9 cellular contexts compared by ENCODE assay signal in genomic region chr2:237154050-237154638, GRCh38.
DNase-seq lines count a peak whose midpoint lies in the region; ATAC-seq and TF ChIP-seq lines count a peak whose summit lies in the region.
"Had no signal": no experiment of that assay in that cellular context is flagged by ENCODE, and none has a peak within 500 bp of the region (broad histone marks: within the 10 kb centered on the region; RNA-seq: fewer than 3 reads in every experiment).

No MANE protein-coding gene starts in this region.

- intact Hi-C loops in HCT116 (cut with micrococcal nuclease), result loop anchor here (1.0 to 2.0 kb wide), 3 partner anchors 267 to 418 kb away; no protein-coding TSS in a partner anchor

- H3K9me3 ChIP-seq in HCT116 (ENCODE audit: control insufficient read depth in 1 of 2, insufficient read depth in 1 of 2, low read depth in 1 of 2, low read length in 2 of 2), result no peaks in the 10 kb centered on the region

- TF ChIP-seq CTCF in HCT116 (IDR thresholded peaks at IDR 0.05 in 2 of 3, conservative IDR thresholded peaks at IDR 0.05 in 1 of 3; ENCODE audit: borderline replicate concordance in 1 of 3, insufficient read depth in 1 of 3, low read depth in 2 of 3, low read length in 2 of 3), result peak; percentile 80 to 91 (median 88)

- H2AFZ ChIP-seq in HCT116 (ENCODE audit: low read depth, low read length, poor library complexity, severe bottlenecking), result no peak overlapping the region

- no peaks in the 10 kb centered on the region for H3K27me3 ChIP-seq in HCT116 (ENCODE audit: insufficient read depth, low read length)

- H3K9ac ChIP-seq in HCT116 (ENCODE audit: low read length), result no peak overlapping the region

- H4K20me1 ChIP-seq in HCT116 (ENCODE audit: insufficient read depth), result no peaks in the 10 kb centered on the region

- no TSS peak for BruUV-seq in HCT116 (replicated peaks; lab: Mats Ljungman, UMichigan)

- H3K79me2 ChIP-seq in HCT116 (ENCODE audit: insufficient read depth, low read length), result no peaks in the 10 kb centered on the region

- no peak overlapping the region for H3K27ac ChIP-seq in HCT116 (ENCODE audit: low read depth, low read length)
- H3K27ac ChIP-seq in substantia nigra (ENCODE audit: low read depth, low read length, poor library complexity, severe bottlenecking), result no peak overlapping the region

- H3K4me1 ChIP-seq in HCT116 (ENCODE audit: control insufficient read depth in 1 of 2, insufficient read depth in 2 of 2, low read length in 2 of 2), result no peaks in the 10 kb centered on the region

- DNase-seq in COLO829 (ENCODE audit: low spot score), result peak; percentile 44
- DNase-seq in HCT116 (ENCODE audit: low read depth, low spot score), result peak; percentile 52
- DNase-seq in RKO (ENCODE audit: low spot score), result peak; percentile 58
- DNase-seq in activated naive CD4-positive, alpha-beta T cell treated with anti-CD3 and anti-CD28 coated beads, Interleukin-2, amount 50 U/mL, for 16 hours, result peak; percentile 55
- peak; percentile 70 for DNase-seq in iPS-NIHi11 (ENCODE audit: low spot score)
- peak; percentile 28 for DNase-seq in stimulated activated CD8-positive, alpha-beta memory T cell treated with anti-CD3 and anti-CD28 coated beads, Interleukin-12 subunit alpha, Interleukin-12 subunit beta, amount 100 ng/mL, for 1 hour (ENCODE audit: low read depth)
- DNase-seq in substantia nigra (lab: John Stamatoyannopoulos, UW), result no peak
- DNase-seq: activated B cell treated with CpG ODN at 0.5 μM for 24 hours had no signal

- TF ChIP-seq RAD21 in HCT116 (IDR thresholded peaks at IDR 0.05; ENCODE audit: low read depth), result peak; percentile 98

- no peaks in the 10 kb centered on the region for H3K9me2 ChIP-seq in HCT116 (ENCODE audit: insufficient read depth)

- RAD21 ChIA-PET in HCT116 (lab: Charles Lee; ENCODE audit: low non-redundant PET in 1 of 2, low total read pairs in 2 of 2, uncharacterized antibody in 2 of 2, unreplicated experiment in 2 of 2), result interaction anchor here (1.0 to 1.2 kb wide), 3 partner anchors 11 to 418 kb away, joined by 3 read pairs; no protein-coding TSS in a partner anchor

- no peak overlapping the region for H3K4me2 ChIP-seq in HCT116 (ENCODE audit: low read length)

- CTCF ChIA-PET in HCT116 (lab: Charles Lee), result interaction anchor here (0.9 to 1.7 kb wide), 6 partner anchors 11 to 418 kb away, joined by 3 to 20 read pairs (median 6); no protein-coding TSS in a partner anchor

- H3K36me3 ChIP-seq in HCT116 (ENCODE audit: control insufficient read depth in 1 of 2, insufficient read depth in 2 of 2, low read length in 2 of 2), result no peaks in the 10 kb centered on the region

- TF ChIP-seq POLR2A in HCT116 (IDR thresholded peaks at IDR 0.05; ENCODE audit: borderline replicate concordance, extremely low read depth, insufficient read depth, insufficient read length), result no peak

- no peak overlapping the region for H3K4me3 ChIP-seq in HCT116 (replicated peaks in 1 of 2; ENCODE audit: low read depth in 1 of 2, low read length in 2 of 2)

- POLR2A ChIA-PET in HCT116 (lab: Charles Lee), result no interaction called here

- ATAC-seq in HCT116 (peak; percentile 91), GM19455 (IDR thresholded peaks at IDR 0.05; ENCODE audit: unreplicated experiment) (no peak)

TF ChIP-seq in HCT116, 20 proteins besides CTCF, POLR2A, EP300 and RAD21:
- TF ChIP-seq POLR2AphosphoS5 (IDR thresholded peaks at IDR 0.05; ENCODE audit: low read depth, low read length), result no peak
- 0 out of 2 replicates have a peak, but pooled peaks have one; percentile 59 for TF ChIP-seq CBX3 (IDR thresholded peaks at IDR 0.05; ENCODE audit: low read depth)

Comparison
In these comparisons a context has a peak if more than half of its experiments do, and no peak if none do; other contexts are left out.
1. DNase-seq: peak in COLO829 (single experiment), HCT116 (single experiment), RKO (single experiment), activated naive CD4-positive, alpha-beta T cell treated with anti-CD3 and anti-CD28 coated beads, Interleukin-2, amount 50 U/mL, for 16 hours (single experiment), iPS-NIHi11 (single experiment) and stimulated activated CD8-positive, alpha-beta memory T cell treated with anti-CD3 and anti-CD28 coated beads, Interleukin-12 subunit alpha, Interleukin-12 subunit beta, amount 100 ng/mL, for 1 hour (single experiment); none in substantia nigra (0 of 49).